ENCODE assay signal across 1 cellular context in the genomic region with DNA sequence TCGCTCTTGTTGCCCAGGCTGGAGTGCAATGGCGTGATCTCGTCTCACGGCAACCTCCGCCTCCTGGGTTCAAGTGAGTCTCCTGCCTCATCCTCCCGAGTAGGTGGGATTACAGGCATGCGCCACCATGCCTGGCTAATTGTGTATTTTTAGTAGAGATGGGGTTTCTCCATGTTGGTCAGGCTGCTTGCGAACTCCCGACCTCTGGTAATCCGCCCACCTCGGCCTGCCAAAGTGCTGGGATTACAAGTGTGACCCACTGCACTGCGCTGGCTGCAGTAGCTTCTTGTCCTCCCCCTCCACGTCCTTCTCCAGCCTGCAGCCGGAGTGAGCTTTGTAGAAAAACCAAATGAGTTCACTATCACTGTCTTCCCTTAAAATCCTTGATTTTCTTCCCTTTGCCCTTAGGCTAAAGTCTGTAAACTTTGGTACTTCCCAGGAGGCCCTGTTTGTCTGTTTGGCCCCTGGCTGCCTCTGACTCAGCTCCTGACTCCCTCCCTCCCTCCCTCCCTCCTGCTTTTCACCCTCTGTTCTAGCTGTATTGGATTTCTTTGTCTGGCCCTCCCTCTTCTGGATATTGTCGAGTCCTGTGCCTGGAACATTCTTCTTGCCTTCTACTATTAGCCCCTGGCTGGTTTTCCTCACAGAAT.
TF ChIP-seq lines count a peak whose summit lies in the region.

No MANE protein-coding gene starts in this region.

TF ChIP-seq in HepG2, 621 proteins besides CTCF, POLR2A, EP300 and RAD21 (continues in another document):
- TF ChIP-seq, protein P1, sequence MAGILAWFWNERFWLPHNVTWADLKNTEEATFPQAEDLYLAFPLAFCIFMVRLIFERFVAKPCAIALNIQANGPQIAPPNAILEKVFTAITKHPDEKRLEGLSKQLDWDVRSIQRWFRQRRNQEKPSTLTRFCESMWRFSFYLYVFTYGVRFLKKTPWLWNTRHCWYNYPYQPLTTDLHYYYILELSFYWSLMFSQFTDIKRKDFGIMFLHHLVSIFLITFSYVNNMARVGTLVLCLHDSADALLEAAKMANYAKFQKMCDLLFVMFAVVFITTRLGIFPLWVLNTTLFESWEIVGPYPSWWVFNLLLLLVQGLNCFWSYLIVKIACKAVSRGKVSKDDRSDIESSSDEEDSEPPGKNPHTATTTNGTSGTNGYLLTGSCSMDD (CRISPR knock-in tag; IDR thresholded peaks at IDR 0.05) = no peak
- TF ChIP-seq KDM2A (CRISPR knock-in tag; IDR thresholded peaks at IDR 0.05; ENCODE audit: borderline replicate concordance, low read depth) (peak; percentile 74), ZNF564 (CRISPR knock-in tag; IDR thresholded peaks at IDR 0.05) (peak; percentile 56; the same call in 1 of the 2 replicates), REL (CRISPR knock-in tag; conservative IDR thresholded peaks at IDR 0.05) (no peak), ZKSCAN8 (CRISPR knock-in tag; IDR thresholded peaks at IDR 0.05; ENCODE audit: borderline replicate concordance) (no peak; the same call in 1 of the 2 replicates), ZNF615 (CRISPR knock-in tag; IDR thresholded peaks at IDR 0.05; ENCODE audit: borderline replicate concordance) (no peak), HNRNPLL (IDR thresholded peaks at IDR 0.05; ENCODE audit: low read depth, low read length, poor library complexity, severe bottlenecking) (no peak), MIXL1 (CRISPR knock-in tag; IDR thresholded peaks at IDR 0.05) (peak; percentile 83; the same call in 1 of the 2 replicates), FOXJ3 (CRISPR knock-in tag; IDR thresholded peaks at IDR 0.05; ENCODE audit: borderline replicate concordance) (no peak; the same call in 1 of the 2 replicates), ZNF550 (CRISPR knock-in tag; IDR thresholded peaks at IDR 0.05; ENCODE audit: borderline replicate concordance) (no peak), HMGA1 (CRISPR knock-in tag; conservative IDR thresholded peaks at IDR 0.05) (no peak), ZNF557 (CRISPR knock-in tag; IDR thresholded peaks at IDR 0.05) (no peak), ZNF207 (IDR thresholded peaks at IDR 0.05; ENCODE audit: borderline replicate concordance) (no peak), ZNF468 (CRISPR knock-in tag; IDR thresholded peaks at IDR 0.05) (no peak), XBP1 (CRISPR knock-in tag; IDR thresholded peaks at IDR 0.05) (no peak), ZFP1 (CRISPR knock-in tag; IDR thresholded peaks at IDR 0.05) (peak; percentile 70; the same call in 1 of the 2 replicates), CREM (IDR thresholded peaks at IDR 0.05) (peak; percentile 76), CREM (CRISPR knock-in tag; IDR thresholded peaks at IDR 0.05) (no peak), ZNF331 (CRISPR knock-in tag; IDR thresholded peaks at IDR 0.05) (peak; percentile 82; the same call in 1 of the 2 replicates), FOXK2 (IDR thresholded peaks at IDR 0.05) (no peak), GATAD2A (CRISPR knock-in tag; IDR thresholded peaks at IDR 0.05) (peak; percentile 96), ZNF737 (CRISPR knock-in tag; IDR thresholded peaks at IDR 0.05; ENCODE audit: borderline replicate concordance) (no peak), ZNF777 (CRISPR knock-in tag; IDR thresholded peaks at IDR 0.05) (0 out of 2 replicates have a peak, but pooled peaks have one; percentile 3), KDM1A (CRISPR knock-in tag; IDR thresholded peaks at IDR 0.05) (peak; percentile 54; the same call in 1 of the 2 replicates), HOXA7 (CRISPR knock-in tag; IDR thresholded peaks at IDR 0.05) (no peak)
- TF ChIP-seq, protein P2, sequence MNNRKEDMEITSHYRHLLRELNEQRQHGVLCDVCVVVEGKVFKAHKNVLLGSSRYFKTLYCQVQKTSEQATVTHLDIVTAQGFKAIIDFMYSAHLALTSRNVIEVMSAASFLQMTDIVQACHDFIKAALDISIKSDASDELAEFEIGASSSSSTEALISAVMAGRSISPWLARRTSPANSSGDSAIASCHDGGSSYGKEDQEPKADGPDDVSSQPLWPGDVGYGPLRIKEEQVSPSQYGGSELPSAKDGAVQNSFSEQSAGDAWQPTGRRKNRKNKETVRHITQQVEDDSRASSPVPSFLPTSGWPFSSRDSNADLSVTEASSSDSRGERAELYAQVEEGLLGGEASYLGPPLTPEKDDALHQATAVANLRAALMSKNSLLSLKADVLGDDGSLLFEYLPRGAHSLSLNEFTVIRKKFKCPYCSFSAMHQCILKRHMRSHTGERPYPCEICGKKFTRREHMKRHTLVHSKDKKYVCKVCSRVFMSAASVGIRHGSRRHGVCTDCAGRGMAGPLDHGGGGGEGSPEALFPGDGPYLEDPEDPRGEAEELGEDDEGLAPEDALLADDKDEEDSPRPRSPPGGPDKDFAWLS (CRISPR knock-in tag; IDR thresholded peaks at IDR 0.05; ENCODE audit: borderline replicate concordance) = no peak
- TF ChIP-seq, protein P3, sequence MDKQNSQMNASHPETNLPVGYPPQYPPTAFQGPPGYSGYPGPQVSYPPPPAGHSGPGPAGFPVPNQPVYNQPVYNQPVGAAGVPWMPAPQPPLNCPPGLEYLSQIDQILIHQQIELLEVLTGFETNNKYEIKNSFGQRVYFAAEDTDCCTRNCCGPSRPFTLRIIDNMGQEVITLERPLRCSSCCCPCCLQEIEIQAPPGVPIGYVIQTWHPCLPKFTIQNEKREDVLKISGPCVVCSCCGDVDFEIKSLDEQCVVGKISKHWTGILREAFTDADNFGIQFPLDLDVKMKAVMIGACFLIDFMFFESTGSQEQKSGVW (CRISPR knock-in tag; IDR thresholded peaks at IDR 0.05; ENCODE audit: borderline replicate concordance) = no peak
- TF ChIP-seq, protein P4, sequence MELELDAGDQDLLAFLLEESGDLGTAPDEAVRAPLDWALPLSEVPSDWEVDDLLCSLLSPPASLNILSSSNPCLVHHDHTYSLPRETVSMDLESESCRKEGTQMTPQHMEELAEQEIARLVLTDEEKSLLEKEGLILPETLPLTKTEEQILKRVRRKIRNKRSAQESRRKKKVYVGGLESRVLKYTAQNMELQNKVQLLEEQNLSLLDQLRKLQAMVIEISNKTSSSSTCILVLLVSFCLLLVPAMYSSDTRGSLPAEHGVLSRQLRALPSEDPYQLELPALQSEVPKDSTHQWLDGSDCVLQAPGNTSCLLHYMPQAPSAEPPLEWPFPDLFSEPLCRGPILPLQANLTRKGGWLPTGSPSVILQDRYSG (CRISPR knock-in tag; IDR thresholded peaks at IDR 0.05) = no peak
- TF ChIP-seq, protein P5, sequence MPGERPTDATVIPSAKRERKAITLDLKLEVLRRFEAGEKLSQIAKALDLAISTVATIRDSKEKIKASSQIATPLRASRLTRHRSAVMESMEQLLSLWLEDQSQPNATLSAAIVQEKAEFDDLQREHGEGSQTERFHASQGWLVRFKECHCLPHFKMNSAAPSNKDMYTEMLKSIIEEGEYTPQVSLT (CRISPR knock-in tag; IDR thresholded peaks at IDR 0.05; ENCODE audit: borderline replicate concordance, low read depth) = 0 out of 2 replicates have a peak, but pooled peaks have one; percentile 2
- TF ChIP-seq, protein P6, sequence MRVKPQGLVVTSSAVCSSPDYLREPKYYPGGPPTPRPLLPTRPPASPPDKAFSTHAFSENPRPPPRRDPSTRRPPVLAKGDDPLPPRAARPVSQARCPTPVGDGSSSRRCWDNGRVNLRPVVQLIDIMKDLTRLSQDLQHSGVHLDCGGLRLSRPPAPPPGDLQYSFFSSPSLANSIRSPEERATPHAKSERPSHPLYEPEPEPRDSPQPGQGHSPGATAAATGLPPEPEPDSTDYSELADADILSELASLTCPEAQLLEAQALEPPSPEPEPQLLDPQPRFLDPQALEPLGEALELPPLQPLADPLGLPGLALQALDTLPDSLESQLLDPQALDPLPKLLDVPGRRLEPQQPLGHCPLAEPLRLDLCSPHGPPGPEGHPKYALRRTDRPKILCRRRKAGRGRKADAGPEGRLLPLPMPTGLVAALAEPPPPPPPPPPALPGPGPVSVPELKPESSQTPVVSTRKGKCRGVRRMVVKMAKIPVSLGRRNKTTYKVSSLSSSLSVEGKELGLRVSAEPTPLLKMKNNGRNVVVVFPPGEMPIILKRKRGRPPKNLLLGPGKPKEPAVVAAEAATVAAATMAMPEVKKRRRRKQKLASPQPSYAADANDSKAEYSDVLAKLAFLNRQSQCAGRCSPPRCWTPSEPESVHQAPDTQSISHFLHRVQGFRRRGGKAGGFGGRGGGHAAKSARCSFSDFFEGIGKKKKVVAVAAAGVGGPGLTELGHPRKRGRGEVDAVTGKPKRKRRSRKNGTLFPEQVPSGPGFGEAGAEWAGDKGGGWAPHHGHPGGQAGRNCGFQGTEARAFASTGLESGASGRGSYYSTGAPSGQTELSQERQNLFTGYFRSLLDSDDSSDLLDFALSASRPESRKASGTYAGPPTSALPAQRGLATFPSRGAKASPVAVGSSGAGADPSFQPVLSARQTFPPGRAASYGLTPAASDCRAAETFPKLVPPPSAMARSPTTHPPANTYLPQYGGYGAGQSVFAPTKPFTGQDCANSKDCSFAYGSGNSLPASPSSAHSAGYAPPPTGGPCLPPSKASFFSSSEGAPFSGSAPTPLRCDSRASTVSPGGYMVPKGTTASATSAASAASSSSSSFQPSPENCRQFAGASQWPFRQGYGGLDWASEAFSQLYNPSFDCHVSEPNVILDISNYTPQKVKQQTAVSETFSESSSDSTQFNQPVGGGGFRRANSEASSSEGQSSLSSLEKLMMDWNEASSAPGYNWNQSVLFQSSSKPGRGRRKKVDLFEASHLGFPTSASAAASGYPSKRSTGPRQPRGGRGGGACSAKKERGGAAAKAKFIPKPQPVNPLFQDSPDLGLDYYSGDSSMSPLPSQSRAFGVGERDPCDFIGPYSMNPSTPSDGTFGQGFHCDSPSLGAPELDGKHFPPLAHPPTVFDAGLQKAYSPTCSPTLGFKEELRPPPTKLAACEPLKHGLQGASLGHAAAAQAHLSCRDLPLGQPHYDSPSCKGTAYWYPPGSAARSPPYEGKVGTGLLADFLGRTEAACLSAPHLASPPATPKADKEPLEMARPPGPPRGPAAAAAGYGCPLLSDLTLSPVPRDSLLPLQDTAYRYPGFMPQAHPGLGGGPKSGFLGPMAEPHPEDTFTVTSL (CRISPR knock-in tag; IDR thresholded peaks at IDR 0.05; ENCODE audit: borderline replicate concordance) = peak; percentile 95; the same call in 1 of the 2 replicates
- TF ChIP-seq, protein P7, sequence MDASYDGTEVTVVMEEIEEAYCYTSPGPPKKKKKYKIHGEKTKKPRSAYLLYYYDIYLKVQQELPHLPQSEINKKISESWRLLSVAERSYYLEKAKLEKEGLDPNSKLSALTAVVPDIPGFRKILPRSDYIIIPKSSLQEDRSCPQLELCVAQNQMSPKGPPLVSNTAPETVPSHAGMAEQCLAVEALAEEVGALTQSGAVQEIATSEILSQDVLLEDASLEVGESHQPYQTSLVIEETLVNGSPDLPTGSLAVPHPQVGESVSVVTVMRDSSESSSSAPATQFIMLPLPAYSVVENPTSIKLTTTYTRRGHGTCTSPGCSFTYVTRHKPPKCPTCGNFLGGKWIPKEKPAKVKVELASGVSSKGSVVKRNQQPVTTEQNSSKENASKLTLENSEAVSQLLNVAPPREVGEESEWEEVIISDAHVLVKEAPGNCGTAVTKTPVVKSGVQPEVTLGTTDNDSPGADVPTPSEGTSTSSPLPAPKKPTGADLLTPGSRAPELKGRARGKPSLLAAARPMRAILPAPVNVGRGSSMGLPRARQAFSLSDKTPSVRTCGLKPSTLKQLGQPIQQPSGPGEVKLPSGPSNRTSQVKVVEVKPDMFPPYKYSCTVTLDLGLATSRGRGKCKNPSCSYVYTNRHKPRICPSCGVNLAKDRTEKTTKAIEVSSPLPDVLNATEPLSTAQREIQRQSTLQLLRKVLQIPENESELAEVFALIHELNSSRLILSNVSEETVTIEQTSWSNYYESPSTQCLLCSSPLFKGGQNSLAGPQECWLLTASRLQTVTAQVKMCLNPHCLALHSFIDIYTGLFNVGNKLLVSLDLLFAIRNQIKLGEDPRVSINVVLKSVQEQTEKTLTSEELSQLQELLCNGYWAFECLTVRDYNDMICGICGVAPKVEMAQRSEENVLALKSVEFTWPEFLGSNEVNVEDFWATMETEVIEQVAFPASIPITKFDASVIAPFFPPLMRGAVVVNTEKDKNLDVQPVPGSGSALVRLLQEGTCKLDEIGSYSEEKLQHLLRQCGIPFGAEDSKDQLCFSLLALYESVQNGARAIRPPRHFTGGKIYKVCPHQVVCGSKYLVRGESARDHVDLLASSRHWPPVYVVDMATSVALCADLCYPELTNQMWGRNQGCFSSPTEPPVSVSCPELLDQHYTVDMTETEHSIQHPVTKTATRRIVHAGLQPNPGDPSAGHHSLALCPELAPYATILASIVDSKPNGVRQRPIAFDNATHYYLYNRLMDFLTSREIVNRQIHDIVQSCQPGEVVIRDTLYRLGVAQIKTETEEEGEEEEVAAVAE (CRISPR knock-in tag; IDR thresholded peaks at IDR 0.05; ENCODE audit: borderline replicate concordance) = peak; percentile 75
- TF ChIP-seq, protein P8, sequence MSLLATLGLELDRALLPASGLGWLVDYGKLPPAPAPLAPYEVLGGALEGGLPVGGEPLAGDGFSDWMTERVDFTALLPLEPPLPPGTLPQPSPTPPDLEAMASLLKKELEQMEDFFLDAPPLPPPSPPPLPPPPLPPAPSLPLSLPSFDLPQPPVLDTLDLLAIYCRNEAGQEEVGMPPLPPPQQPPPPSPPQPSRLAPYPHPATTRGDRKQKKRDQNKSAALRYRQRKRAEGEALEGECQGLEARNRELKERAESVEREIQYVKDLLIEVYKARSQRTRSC (CRISPR knock-in tag; IDR thresholded peaks at IDR 0.05; ENCODE audit: low read depth) = no peak
- TF ChIP-seq, protein P9, sequence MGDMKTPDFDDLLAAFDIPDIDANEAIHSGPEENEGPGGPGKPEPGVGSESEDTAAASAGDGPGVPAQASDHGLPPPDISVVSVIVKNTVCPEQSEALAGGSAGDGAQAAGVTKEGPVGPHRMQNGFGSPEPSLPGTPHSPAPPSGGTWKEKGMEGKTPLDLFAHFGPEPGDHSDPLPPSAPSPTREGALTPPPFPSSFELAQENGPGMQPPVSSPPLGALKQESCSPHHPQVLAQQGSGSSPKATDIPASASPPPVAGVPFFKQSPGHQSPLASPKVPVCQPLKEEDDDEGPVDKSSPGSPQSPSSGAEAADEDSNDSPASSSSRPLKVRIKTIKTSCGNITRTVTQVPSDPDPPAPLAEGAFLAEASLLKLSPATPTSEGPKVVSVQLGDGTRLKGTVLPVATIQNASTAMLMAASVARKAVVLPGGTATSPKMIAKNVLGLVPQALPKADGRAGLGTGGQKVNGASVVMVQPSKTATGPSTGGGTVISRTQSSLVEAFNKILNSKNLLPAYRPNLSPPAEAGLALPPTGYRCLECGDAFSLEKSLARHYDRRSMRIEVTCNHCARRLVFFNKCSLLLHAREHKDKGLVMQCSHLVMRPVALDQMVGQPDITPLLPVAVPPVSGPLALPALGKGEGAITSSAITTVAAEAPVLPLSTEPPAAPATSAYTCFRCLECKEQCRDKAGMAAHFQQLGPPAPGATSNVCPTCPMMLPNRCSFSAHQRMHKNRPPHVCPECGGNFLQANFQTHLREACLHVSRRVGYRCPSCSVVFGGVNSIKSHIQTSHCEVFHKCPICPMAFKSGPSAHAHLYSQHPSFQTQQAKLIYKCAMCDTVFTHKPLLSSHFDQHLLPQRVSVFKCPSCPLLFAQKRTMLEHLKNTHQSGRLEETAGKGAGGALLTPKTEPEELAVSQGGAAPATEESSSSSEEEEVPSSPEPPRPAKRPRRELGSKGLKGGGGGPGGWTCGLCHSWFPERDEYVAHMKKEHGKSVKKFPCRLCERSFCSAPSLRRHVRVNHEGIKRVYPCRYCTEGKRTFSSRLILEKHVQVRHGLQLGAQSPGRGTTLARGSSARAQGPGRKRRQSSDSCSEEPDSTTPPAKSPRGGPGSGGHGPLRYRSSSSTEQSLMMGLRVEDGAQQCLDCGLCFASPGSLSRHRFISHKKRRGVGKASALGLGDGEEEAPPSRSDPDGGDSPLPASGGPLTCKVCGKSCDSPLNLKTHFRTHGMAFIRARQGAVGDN (CRISPR knock-in tag; IDR thresholded peaks at IDR 0.05) = peak; percentile 87
- TF ChIP-seq, protein P10, sequence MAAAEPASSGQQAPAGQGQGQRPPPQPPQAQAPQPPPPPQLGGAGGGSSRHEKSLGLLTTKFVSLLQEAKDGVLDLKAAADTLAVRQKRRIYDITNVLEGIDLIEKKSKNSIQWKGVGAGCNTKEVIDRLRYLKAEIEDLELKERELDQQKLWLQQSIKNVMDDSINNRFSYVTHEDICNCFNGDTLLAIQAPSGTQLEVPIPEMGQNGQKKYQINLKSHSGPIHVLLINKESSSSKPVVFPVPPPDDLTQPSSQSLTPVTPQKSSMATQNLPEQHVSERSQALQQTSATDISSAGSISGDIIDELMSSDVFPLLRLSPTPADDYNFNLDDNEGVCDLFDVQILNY (CRISPR knock-in tag; conservative IDR thresholded peaks at IDR 0.05) = no peak
